Comparison of ENCODE assay signal across 1 cellular context in the genomic region with DNA sequence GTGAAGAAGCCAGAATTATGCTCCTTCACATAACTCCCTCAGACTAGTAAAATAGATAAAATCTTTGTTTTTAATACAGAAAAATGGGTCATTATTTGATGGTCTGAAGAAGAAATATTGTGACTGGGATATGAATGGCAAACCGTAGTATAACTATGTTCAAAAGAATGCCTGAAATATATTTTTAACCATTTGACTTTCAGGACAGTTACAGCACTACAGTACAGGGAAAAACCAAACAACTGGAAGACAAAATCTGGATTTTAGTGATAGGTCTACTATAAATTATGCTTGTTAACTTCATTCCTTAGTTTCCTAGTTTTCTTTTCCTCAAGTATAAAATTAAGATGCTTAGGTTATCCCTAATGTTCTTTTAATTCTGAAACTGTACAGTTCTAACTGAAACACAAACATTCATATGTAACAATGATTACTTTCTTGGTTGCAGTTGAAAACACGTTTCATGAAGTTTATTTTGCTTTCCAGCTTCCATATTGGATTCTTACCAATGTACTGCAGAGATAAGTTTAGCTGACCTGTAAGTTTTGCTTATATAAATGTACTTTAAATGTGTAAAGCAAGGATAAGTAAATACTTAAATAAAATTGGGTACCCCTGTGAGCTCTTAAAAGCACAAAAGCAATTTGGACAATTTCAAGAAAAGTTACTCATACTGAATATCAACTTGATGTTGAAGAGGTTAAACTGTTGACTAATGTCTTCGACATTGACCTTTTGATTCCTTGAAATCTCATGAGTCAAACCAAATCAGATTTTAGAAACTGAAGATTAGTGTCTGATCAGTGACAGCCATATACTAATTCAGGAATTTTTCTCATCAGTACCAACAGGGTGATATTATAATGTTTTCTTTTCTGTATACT.
TF ChIP-seq lines count a peak whose summit lies in the region.

No MANE protein-coding gene starts in this region.

TF ChIP-seq in HepG2, 621 proteins besides CTCF, POLR2A, EP300 and RAD21:
- peak; percentile 34; the same call in 1 of the 2 replicates for TF ChIP-seq MED1 (CRISPR knock-in tag; IDR thresholded peaks at IDR 0.05)
- TF ChIP-seq MEIS1 (CRISPR knock-in tag; IDR thresholded peaks at IDR 0.05; ENCODE audit: borderline replicate concordance) = no peak
- TF ChIP-seq ZNF326 (CRISPR knock-in tag; IDR thresholded peaks at IDR 0.05; ENCODE audit: borderline replicate concordance) = no peak
- peak; percentile 88 for TF ChIP-seq POLR2AphosphoS5 (IDR thresholded peaks at IDR 0.05; ENCODE audit: low read depth, low read length)
- peak; percentile 73 for TF ChIP-seq RBFOX2 (IDR thresholded peaks at IDR 0.05; ENCODE audit: low read depth, low read length)
- TF ChIP-seq NFIC (IDR thresholded peaks at IDR 0.05; ENCODE audit: low read length) = peak; percentile 6; the same call in 1 of the 2 replicates
- TF ChIP-seq HMGXB4 (CRISPR knock-in tag; IDR thresholded peaks at IDR 0.05; ENCODE audit: borderline replicate concordance in 1 of 2, low read depth in 1 of 2) = 0 out of 4 replicates have a peak, but pooled peaks of 1 of the 2 experiments have one; percentile 6
- TF ChIP-seq, protein P1, sequence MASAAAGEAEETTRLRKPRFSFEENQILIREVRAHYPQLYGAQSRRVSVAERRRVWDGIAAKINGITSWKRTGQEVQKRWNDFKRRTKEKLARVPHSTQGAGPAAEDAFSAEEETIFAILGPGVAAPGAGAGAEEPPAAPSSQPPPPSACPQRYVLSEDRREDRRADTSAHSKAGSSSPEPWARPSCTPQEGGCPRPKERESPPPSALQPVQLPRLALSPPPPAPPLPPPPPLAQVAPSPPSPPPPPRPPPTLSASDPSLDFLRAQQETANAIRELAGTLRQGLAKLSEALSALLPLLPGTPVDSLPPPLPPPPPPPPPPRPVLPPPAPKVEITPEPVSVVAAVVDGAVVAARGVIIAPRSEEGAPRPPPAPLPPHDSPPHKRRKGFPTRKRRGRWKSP (CRISPR knock-in tag; IDR thresholded peaks at IDR 0.05) = no peak
- peak; percentile 94 for TF ChIP-seq SSRP1 (CRISPR knock-in tag; IDR thresholded peaks at IDR 0.05)
- TF ChIP-seq BCL6 (CRISPR knock-in tag; IDR thresholded peaks at IDR 0.05) = peak; percentile 9; the same call in 1 of the 2 replicates
- no peak for TF ChIP-seq ZNF605 (CRISPR knock-in tag; IDR thresholded peaks at IDR 0.05)
- 0 out of 2 replicates have a peak, but pooled peaks have one; percentile 31 for TF ChIP-seq SIN3A (IDR thresholded peaks at IDR 0.05; ENCODE audit: borderline replicate concordance, low read depth, low read length)
- 0 out of 2 replicates have a peak, but pooled peaks have one; percentile 41 for TF ChIP-seq CSRNP2 (CRISPR knock-in tag; conservative IDR thresholded peaks at IDR 0.05; ENCODE audit: low read depth)
- 0 out of 2 replicates have a peak, but pooled peaks have one; percentile 5 for TF ChIP-seq IRF2 (CRISPR knock-in tag; IDR thresholded peaks at IDR 0.05)
- 0 out of 2 replicates have a peak, but pooled peaks have one; percentile 42 for TF ChIP-seq HNRNPL (IDR thresholded peaks at IDR 0.05; ENCODE audit: low read depth, low read length)
- TF ChIP-seq HDAC6 (IDR thresholded peaks at IDR 0.05; ENCODE audit: low read depth, low read length) = peak; percentile 21; the same call in 1 of the 2 replicates
- peak; percentile 49 for TF ChIP-seq ZNF841 (CRISPR knock-in tag; IDR thresholded peaks at IDR 0.05; ENCODE audit: borderline replicate concordance)
- no peak for TF ChIP-seq CREB1 (IDR thresholded peaks at IDR 0.05)
- peak; percentile 40; the same call in 1 of the 2 replicates for TF ChIP-seq CREB1 (CRISPR knock-in tag; IDR thresholded peaks at IDR 0.05)
- TF ChIP-seq CREM (IDR thresholded peaks at IDR 0.05) = peak; percentile 7; the same call in 1 of the 2 replicates
- TF ChIP-seq CREM (CRISPR knock-in tag; IDR thresholded peaks at IDR 0.05) = no peak
- 0 out of 2 replicates have a peak, but pooled peaks have one; percentile 6 for TF ChIP-seq STAT6 (CRISPR knock-in tag; IDR thresholded peaks at IDR 0.05; ENCODE audit: borderline replicate concordance)
- no peak for TF ChIP-seq ZNF749 (CRISPR knock-in tag; IDR thresholded peaks at IDR 0.05; ENCODE audit: borderline replicate concordance)
- TF ChIP-seq AGO2 (optimal IDR thresholded peaks at IDR 0.05; ENCODE audit: low read depth, low read length) = peak; percentile 49
- peak; percentile 91 for TF ChIP-seq PAF1 (CRISPR knock-in tag; IDR thresholded peaks at IDR 0.05)
- peak; percentile 99 for TF ChIP-seq MBD4 (IDR thresholded peaks at IDR 0.05; ENCODE audit: borderline replicate concordance, low read length)
- no peak for TF ChIP-seq NONO (IDR thresholded peaks at IDR 0.05)
- TF ChIP-seq NONO (CRISPR knock-in tag; conservative IDR thresholded peaks at IDR 0.05) = 0 out of 2 replicates have a peak, but pooled peaks have one; percentile 17
- TF ChIP-seq ZNF737 (CRISPR knock-in tag; IDR thresholded peaks at IDR 0.05; ENCODE audit: borderline replicate concordance) = no peak
- no peak for TF ChIP-seq ZNF674 (CRISPR knock-in tag; IDR thresholded peaks at IDR 0.05; ENCODE audit: low read depth)
- 0 out of 2 replicates have a peak, but pooled peaks have one; percentile 5 for TF ChIP-seq ZNF264 (CRISPR knock-in tag; IDR thresholded peaks at IDR 0.05)
- TF ChIP-seq KMT2A (CRISPR knock-in tag; IDR thresholded peaks at IDR 0.05) = no peak
- TF ChIP-seq ZNF543 (CRISPR knock-in tag; IDR thresholded peaks at IDR 0.05) = no peak
- no peak for TF ChIP-seq ZNF782 (CRISPR knock-in tag; IDR thresholded peaks at IDR 0.05; ENCODE audit: borderline replicate concordance)
- peak; percentile 94 for TF ChIP-seq AFF4 (CRISPR knock-in tag; IDR thresholded peaks at IDR 0.05)
- peak; percentile 62 for TF ChIP-seq YY1 (IDR thresholded peaks at IDR 0.05; ENCODE audit: insufficient read depth, insufficient replicate concordance, low read depth, low read length)
- TF ChIP-seq MLLT10 (CRISPR knock-in tag; IDR thresholded peaks at IDR 0.05) = peak; percentile 21; the same call in 1 of the 2 replicates
